ENCODE assay signal across 21 cellular contexts in the genomic region with DNA sequence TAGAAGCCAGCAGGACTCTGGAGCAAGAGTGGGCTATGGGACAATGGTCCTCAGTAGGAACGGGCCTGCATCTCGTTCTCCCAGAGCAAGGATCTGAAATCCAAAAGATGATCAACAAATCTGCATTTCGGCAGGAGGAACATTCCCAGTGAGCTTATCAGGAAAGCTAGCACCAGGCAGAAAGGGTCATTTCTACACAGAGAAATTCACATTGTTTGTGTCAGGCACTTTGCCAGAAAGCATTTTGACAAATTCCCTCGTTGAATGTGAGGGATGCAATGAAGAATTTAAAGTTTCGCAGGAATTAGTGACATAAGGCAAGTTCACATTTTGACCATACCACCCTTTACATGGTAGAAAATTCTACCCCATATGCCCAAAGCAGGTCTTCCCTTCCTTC. TPM values are rescaled to one million over a fixed set of nuclear protein-coding genes. Genes with fewer than 3 reads are reported as not detected.
A peak's percentile ranks its signal among the peaks of the same experiment; 100 is the strongest.
DNase-seq lines count a peak whose midpoint lies in the region; ATAC-seq, FAIRE-seq and TF ChIP-seq lines count a peak whose summit lies in the region.
"Had no signal": no experiment of that assay in that cellular context is flagged by ENCODE, and none has a peak within 500 bp of the region (broad histone marks: within the 10 kb centered on the region; RNA-seq: fewer than 3 reads in every experiment).

No MANE protein-coding gene starts in this region.

- peak overlapping the region in 1 of 2 donors; percentile 40 for H3K27ac ChIP-seq in right atrium auricular region
- H3K27ac ChIP-seq in upper lobe of right lung = peak overlapping the region; percentile 36

- FAIRE-seq in D721Med (lab: Jason Lieb, UNC) = no peak
- FAIRE-seq: TTC549 had no signal

- no peaks in the 10 kb centered on the region for H3K36me3 ChIP-seq in right atrium auricular region
- H3K36me3 ChIP-seq in upper lobe of right lung = no peaks in the 10 kb centered on the region
- H3K36me3 ChIP-seq: Peyer's patch had no signal

- ATAC-seq in Right ventricle myocardium superior (ENCODE audit: poor library complexity) (peak; percentile 46), upper lobe of right lung (no peak)
- ATAC-seq in effector memory CD8-positive, alpha-beta T cell (replicated peaks) = no peak
- ATAC-seq: left lobe of liver had no signal

- H3K4me1 ChIP-seq in right atrium auricular region (peaks cover 0 to 7% of the 10 kb centered on the region in 2 donors), upper lobe of right lung (peaks cover 13% of the 10 kb centered on the region)

- H3K27me3 Mint-ChIP-seq in chondrocyte (ENCODE audit: low read depth) (no peaks in the 10 kb centered on the region), mesothelial cell of epicardium (ENCODE audit: low read depth) (peaks cover 4% of the 10 kb centered on the region)
- peaks cover 14 to 19% of the 10 kb centered on the region in 2 donors for H3K27me3 Mint-ChIP-seq in effector memory CD8-positive, alpha-beta T cell

- TF ChIP-seq CTCF in right atrium auricular region (IDR thresholded peaks at IDR 0.05) (no peak), chondrocyte (IDR thresholded peaks at IDR 0.05) (no peak), mesothelial cell of epicardium (IDR thresholded peaks at IDR 0.05; ENCODE audit: unreplicated experiment) (no peak), upper lobe of right lung (IDR thresholded peaks at IDR 0.05) (no peak), D721Med (IDR thresholded peaks at IDR 0.05; ENCODE audit: insufficient read depth, missing control alignments) (no peak)

- H3K4me3 ChIP-seq in right atrium auricular region (no peak overlapping the region), upper lobe of right lung (no peak overlapping the region)
- H3K4me3 ChIP-seq: Peyer's patch, skin epidermis had no signal

- H3K9me3 ChIP-seq in right atrium auricular region (peaks cover 0 to 9% of the 10 kb centered on the region in 2 donors), upper lobe of right lung (no peaks in the 10 kb centered on the region)

- intact Hi-C loops in Right ventricle myocardium superior (cut with DNase I) (no loop called here), upper lobe of right lung (cut with DNase I) (no loop called here)

- H3K27ac Mint-ChIP-seq in chondrocyte (ENCODE audit: unreplicated experiment) = peak overlapping the region; percentile 24
- peak overlapping the region; percentile 48 for H3K27ac Mint-ChIP-seq in mesothelial cell of epicardium
- no peak overlapping the region for H3K27ac Mint-ChIP-seq in effector memory CD8-positive, alpha-beta T cell

- H3K36me3 Mint-ChIP-seq in chondrocyte (ENCODE audit: low read depth) (no peaks in the 10 kb centered on the region), mesothelial cell of epicardium (no peaks in the 10 kb centered on the region)
- H3K36me3 Mint-ChIP-seq in effector memory CD8-positive, alpha-beta T cell (ENCODE audit: insufficient read depth) = no peaks in the 10 kb centered on the region

- no peak overlapping the region for H3K4me3 Mint-ChIP-seq in chondrocyte (ENCODE audit: unreplicated experiment)
- no peak overlapping the region for H3K4me3 Mint-ChIP-seq in mesothelial cell of epicardium
- H3K4me3 Mint-ChIP-seq in effector memory CD8-positive, alpha-beta T cell = no peak overlapping the region

- DNase-seq in Right ventricle myocardium superior (no peak), right atrium auricular region (ENCODE audit: low spot score) (no peak), chondrocyte (ENCODE audit: low spot score) (no peak), mesothelial cell of epicardium (ENCODE audit: low spot score in 2 of 2, unreplicated experiment in 2 of 2) (no peak), upper lobe of right lung (no peak), D721Med (ENCODE audit: insufficient read length, low spot score) (no peak), NCI-H2107 treated with DMSO at 0.1 percent for 48 hours (lab: John Stamatoyannopoulos, UW; ENCODE audit: unreplicated experiment) (no peak)
- DNase-seq in effector memory CD8-positive, alpha-beta T cell = no peak
- DNase-seq: activated CD4-positive, alpha-beta T cell treated with anti-CD3 and anti-CD28 coated beads for 4 hours; activated effector memory CD4-positive, alpha-beta T cell treated with Interleukin-2 at 50 U/mL for 16 hours; cerebellar nuclear complex; DMS53; foreskin melanocyte; NCI-H1436 treated with DMSO at 0.1 percent for 48 hours; NCI-H82; Peyer's patch; stimulated activated CD4-positive, alpha-beta T cell treated with anti-CD3 and anti-CD28 coated beads, Interleukin-4, amount 100 ng/mL, for 1 hour; SW 1271 had no signal

- peaks cover 31% of the 10 kb centered on the region for H3K4me1 Mint-ChIP-seq in chondrocyte (ENCODE audit: low read depth)
- H3K4me1 Mint-ChIP-seq in mesothelial cell of epicardium = peaks cover 31% of the 10 kb centered on the region
- peaks cover 11 to 13% of the 10 kb centered on the region in 2 donors for H3K4me1 Mint-ChIP-seq in effector memory CD8-positive, alpha-beta T cell (ENCODE audit: low read depth in 2 of 2)

- no peaks in the 10 kb centered on the region for H3K27me3 ChIP-seq in right atrium auricular region
- H3K27me3 ChIP-seq in upper lobe of right lung = no peaks in the 10 kb centered on the region
- H3K27me3 ChIP-seq: Peyer's patch had no signal

- H3K9me3 Mint-ChIP-seq in chondrocyte (ENCODE audit: low read depth) (peaks cover 10% of the 10 kb centered on the region), mesothelial cell of epicardium (peaks cover 10% of the 10 kb centered on the region)
- peaks cover 0 to 1% of the 10 kb centered on the region in 2 donors for H3K9me3 Mint-ChIP-seq in effector memory CD8-positive, alpha-beta T cell

RNA-seq across cellular contexts. Expression of a gene that starts 31.6 kb away (rescaled TPM):
- total RNA-seq in Right ventricle myocardium superior (37.2 TPM), right atrium auricular region (10 to 100 TPM; 31.4 to 37.2 TPM), chondrocyte (12.0 to 14.2 TPM (median 13.6 TPM) in 3 replicates), mesothelial cell of epicardium (29.6 to 32.5 TPM (median 30.5 TPM) in 3 replicates), upper lobe of right lung (195 TPM)

Comparison
In these comparisons a context has a peak if more than half of its experiments do, and no peak if none do; other contexts are left out.
1. H3K27ac Mint-ChIP-seq: peak in chondrocyte (single experiment) and mesothelial cell of epicardium (single experiment); none in effector memory CD8-positive, alpha-beta T cell (0 of 2).